In genomic region chr12:48925218-48925871, GRCh38 we compare ENCODE assay signal across 1 cellular context.
TF ChIP-seq lines count a peak whose summit lies in the region.

FKBP11 (minus strand) TSS chr12:48925492; CDS start chr12:48925428, 64 bp downstream.

TF ChIP-seq in GM12878, 131 proteins besides CTCF, POLR2A, EP300 and RAD21 (continued from another document):
- TF ChIP-seq, protein P1, sequence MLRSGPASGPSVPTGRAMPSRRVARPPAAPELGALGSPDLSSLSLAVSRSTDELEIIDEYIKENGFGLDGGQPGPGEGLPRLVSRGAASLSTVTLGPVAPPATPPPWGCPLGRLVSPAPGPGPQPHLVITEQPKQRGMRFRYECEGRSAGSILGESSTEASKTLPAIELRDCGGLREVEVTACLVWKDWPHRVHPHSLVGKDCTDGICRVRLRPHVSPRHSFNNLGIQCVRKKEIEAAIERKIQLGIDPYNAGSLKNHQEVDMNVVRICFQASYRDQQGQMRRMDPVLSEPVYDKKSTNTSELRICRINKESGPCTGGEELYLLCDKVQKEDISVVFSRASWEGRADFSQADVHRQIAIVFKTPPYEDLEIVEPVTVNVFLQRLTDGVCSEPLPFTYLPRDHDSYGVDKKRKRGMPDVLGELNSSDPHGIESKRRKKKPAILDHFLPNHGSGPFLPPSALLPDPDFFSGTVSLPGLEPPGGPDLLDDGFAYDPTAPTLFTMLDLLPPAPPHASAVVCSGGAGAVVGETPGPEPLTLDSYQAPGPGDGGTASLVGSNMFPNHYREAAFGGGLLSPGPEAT (IDR thresholded peaks at IDR 0.05; ENCODE audit: low read depth), result no peak
- TF ChIP-seq CREB1 (IDR thresholded peaks at IDR 0.05; ENCODE audit: low read depth) (0 out of 2 replicates have a peak, but pooled peaks have one; percentile 41), BMI1 (IDR thresholded peaks at IDR 0.05; ENCODE audit: borderline replicate concordance) (no peak), RAD51 (IDR thresholded peaks at IDR 0.05) (no peak), RCOR1 (conservative IDR thresholded peaks at IDR 0.05; ENCODE audit: low read depth, low read length) (no peak), NR2C2 (IDR thresholded peaks at IDR 0.05; ENCODE audit: borderline replicate concordance, control insufficient read depth, insufficient read length, low read depth) (no peak)
- TF ChIP-seq, protein P2, sequence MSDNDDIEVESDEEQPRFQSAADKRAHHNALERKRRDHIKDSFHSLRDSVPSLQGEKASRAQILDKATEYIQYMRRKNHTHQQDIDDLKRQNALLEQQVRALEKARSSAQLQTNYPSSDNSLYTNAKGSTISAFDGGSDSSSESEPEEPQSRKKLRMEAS (IDR thresholded peaks at IDR 0.05; ENCODE audit: low read depth, low read length), result 0 out of 2 replicates have a peak, but pooled peaks have one; percentile 32
